1 cellular context compared by ENCODE assay signal in the genomic region with DNA sequence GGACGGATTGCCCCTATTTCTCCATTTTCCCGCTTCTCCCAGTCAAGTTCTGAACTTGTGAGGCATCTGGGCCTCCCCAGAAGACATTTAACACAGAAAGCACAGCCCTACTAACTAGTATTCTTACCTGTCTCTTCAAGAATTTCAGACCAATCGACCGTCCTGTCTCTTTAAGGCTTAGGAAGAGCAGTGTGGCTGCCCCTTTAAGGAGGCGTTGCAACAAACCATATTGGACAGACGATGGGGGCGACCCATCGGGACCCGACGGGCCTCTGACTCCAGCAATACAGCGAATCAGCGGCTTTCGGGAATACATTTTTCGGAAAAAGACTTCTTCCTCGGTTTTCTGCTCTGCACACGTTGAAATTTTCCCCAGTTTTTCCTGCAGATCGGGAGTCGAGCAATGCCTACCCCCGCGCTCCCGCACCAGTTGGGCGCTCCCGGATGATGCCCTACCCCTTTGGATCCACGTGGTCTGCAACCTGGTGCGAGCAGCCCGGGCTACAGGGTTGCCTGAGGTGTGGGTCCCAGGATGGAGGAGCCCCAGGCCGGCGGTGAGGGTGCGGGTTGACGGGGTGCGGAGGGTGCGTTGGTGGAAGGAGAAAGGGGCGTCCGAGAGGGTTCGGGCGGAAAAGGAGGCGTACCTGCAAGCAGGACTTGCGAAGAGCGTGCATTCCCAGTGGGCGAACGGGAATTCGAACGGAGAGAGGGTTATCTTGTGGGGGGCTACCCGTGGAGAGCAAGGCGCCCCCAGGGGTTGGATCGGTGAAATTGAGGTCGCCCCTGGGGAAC.
TF ChIP-seq lines count a peak whose summit lies in the region.

A gene with protein sequence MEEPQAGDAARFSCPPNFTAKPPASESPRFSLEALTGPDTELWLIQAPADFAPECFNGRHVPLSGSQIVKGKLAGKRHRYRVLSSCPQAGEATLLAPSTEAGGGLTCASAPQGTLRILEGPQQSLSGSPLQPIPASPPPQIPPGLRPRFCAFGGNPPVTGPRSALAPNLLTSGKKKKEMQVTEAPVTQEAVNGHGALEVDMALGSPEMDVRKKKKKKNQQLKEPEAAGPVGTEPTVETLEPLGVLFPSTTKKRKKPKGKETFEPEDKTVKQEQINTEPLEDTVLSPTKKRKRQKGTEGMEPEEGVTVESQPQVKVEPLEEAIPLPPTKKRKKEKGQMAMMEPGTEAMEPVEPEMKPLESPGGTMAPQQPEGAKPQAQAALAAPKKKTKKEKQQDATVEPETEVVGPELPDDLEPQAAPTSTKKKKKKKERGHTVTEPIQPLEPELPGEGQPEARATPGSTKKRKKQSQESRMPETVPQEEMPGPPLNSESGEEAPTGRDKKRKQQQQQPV (plus strand): TSS at position 480 of the 792 bp plus-strand sequence. CDS start 53 bp downstream, at position 533.

TF ChIP-seq in HepG2, 621 proteins besides CTCF, POLR2A, EP300 and RAD21 (continued from another document and continues in another):
- TF ChIP-seq TSC22D2 (CRISPR knock-in tag; IDR thresholded peaks at IDR 0.05; ENCODE audit: borderline replicate concordance) (no peak; the same call in 1 of the 2 replicates), ZFYVE20 (CRISPR knock-in tag; IDR thresholded peaks at IDR 0.05; ENCODE audit: borderline replicate concordance, low read depth) (no peak), ZBTB7A (CRISPR knock-in tag; IDR thresholded peaks at IDR 0.05) (no peak), ZNF451 (CRISPR knock-in tag; IDR thresholded peaks at IDR 0.05) (peak; percentile 41; the same call in 1 of the 2 replicates), TFE3 (CRISPR knock-in tag; IDR thresholded peaks at IDR 0.05) (no peak), CBFB (CRISPR knock-in tag; IDR thresholded peaks at IDR 0.05) (no peak), ATF1 (CRISPR knock-in tag; IDR thresholded peaks at IDR 0.05) (peak; percentile 71; the same call in 1 of the 2 replicates), DPF2 (CRISPR knock-in tag; IDR thresholded peaks at IDR 0.05; ENCODE audit: borderline replicate concordance, low read depth) (no peak; the same call in 1 of the 2 replicates), KDM6A (CRISPR knock-in tag; IDR thresholded peaks at IDR 0.05; ENCODE audit: low read depth) (no peak), KDM3A (CRISPR knock-in tag; IDR thresholded peaks at IDR 0.05; ENCODE audit: low read depth) (no peak), TEF (CRISPR knock-in tag; IDR thresholded peaks at IDR 0.05) (no peak), SP2 (CRISPR knock-in tag; IDR thresholded peaks at IDR 0.05) (no peak), ZSCAN5A (CRISPR knock-in tag; IDR thresholded peaks at IDR 0.05; ENCODE audit: borderline replicate concordance) (0 out of 2 replicates have a peak, but pooled peaks have one; percentile 26), ELF3 (CRISPR knock-in tag; IDR thresholded peaks at IDR 0.05) (no peak), CCAR2 (optimal IDR thresholded peaks at IDR 0.05; ENCODE audit: low read depth, low read length) (no peak), ZNF747 (CRISPR knock-in tag; IDR thresholded peaks at IDR 0.05; ENCODE audit: borderline replicate concordance) (no peak), ZSCAN9 (CRISPR knock-in tag; IDR thresholded peaks at IDR 0.05; ENCODE audit: borderline replicate concordance) (0 out of 2 replicates have a peak, but pooled peaks have one; percentile 12), ZNF292 (CRISPR knock-in tag; IDR thresholded peaks at IDR 0.05; ENCODE audit: borderline replicate concordance, low read depth) (no peak), ZNF878 (CRISPR knock-in tag; IDR thresholded peaks at IDR 0.05) (no peak), ZIK1 (CRISPR knock-in tag; IDR thresholded peaks at IDR 0.05; ENCODE audit: borderline replicate concordance, low read depth) (0 out of 2 replicates have a peak, but pooled peaks have one; percentile 32), ZNF550 (CRISPR knock-in tag; IDR thresholded peaks at IDR 0.05; ENCODE audit: borderline replicate concordance) (no peak), MAFK (conservative IDR thresholded peaks at IDR 0.05 in 1 of 2, IDR thresholded peaks at IDR 0.05 in 1 of 2; ENCODE audit: low read length in 2 of 2) (no peak), ATF4 (CRISPR knock-in tag; IDR thresholded peaks at IDR 0.05) (no peak; a peak in 1 of 4 replicates), MATR3 (CRISPR knock-in tag; IDR thresholded peaks at IDR 0.05) (no peak), JARID2 (CRISPR knock-in tag; IDR thresholded peaks at IDR 0.05; ENCODE audit: insufficient replicate concordance) (no peak), HDAC2 (CRISPR knock-in tag; IDR thresholded peaks at IDR 0.05) (peak; percentile 45; the same call in 1 of the 2 replicates), ZSCAN30 (CRISPR knock-in tag; IDR thresholded peaks at IDR 0.05) (no peak; the same call in 1 of the 2 replicates), ARID4A (CRISPR knock-in tag; IDR thresholded peaks at IDR 0.05; ENCODE audit: borderline replicate concordance) (peak; percentile 97), NBN (conservative IDR thresholded peaks at IDR 0.05) (no peak), ZNF567 (CRISPR knock-in tag; IDR thresholded peaks at IDR 0.05; ENCODE audit: borderline replicate concordance) (no peak), TCF7 (IDR thresholded peaks at IDR 0.05; ENCODE audit: low read depth) (no peak), ZNF337 (CRISPR knock-in tag; IDR thresholded peaks at IDR 0.05; ENCODE audit: borderline replicate concordance, low read depth) (no peak), ZNF484 (CRISPR knock-in tag; IDR thresholded peaks at IDR 0.05; ENCODE audit: borderline replicate concordance, low read depth) (no peak), ARNT (IDR thresholded peaks at IDR 0.05) (no peak), STAT5B (CRISPR knock-in tag; IDR thresholded peaks at IDR 0.05) (no peak), HOXD1 (CRISPR knock-in tag; IDR thresholded peaks at IDR 0.05) (no peak), ARID3A (IDR thresholded peaks at IDR 0.05; ENCODE audit: low read depth, low read length) (no peak), MAF1 (CRISPR knock-in tag; IDR thresholded peaks at IDR 0.05; ENCODE audit: borderline replicate concordance) (no peak)
- TF ChIP-seq, protein P1, sequence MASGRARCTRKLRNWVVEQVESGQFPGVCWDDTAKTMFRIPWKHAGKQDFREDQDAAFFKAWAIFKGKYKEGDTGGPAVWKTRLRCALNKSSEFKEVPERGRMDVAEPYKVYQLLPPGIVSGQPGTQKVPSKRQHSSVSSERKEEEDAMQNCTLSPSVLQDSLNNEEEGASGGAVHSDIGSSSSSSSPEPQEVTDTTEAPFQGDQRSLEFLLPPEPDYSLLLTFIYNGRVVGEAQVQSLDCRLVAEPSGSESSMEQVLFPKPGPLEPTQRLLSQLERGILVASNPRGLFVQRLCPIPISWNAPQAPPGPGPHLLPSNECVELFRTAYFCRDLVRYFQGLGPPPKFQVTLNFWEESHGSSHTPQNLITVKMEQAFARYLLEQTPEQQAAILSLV (CRISPR knock-in tag; IDR thresholded peaks at IDR 0.05; ENCODE audit: borderline replicate concordance): peak; percentile 42; the same call in 1 of the 2 replicates
- TF ChIP-seq, protein P2, sequence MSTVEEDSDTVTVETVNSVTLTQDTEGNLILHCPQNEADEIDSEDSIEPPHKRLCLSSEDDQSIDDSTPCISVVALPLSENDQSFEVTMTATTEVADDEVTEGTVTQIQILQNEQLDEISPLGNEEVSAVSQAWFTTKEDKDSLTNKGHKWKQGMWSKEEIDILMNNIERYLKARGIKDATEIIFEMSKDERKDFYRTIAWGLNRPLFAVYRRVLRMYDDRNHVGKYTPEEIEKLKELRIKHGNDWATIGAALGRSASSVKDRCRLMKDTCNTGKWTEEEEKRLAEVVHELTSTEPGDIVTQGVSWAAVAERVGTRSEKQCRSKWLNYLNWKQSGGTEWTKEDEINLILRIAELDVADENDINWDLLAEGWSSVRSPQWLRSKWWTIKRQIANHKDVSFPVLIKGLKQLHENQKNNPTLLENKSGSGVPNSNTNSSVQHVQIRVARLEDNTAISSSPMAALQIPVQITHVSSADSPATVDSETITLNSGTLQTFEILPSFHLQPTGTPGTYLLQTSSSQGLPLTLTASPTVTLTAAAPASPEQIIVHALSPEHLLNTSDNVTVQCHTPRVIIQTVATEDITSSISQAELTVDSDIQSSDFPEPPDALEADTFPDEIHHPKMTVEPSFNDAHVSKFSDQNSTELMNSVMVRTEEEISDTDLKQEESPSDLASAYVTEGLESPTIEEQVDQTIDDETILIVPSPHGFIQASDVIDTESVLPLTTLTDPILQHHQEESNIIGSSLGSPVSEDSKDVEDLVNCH (CRISPR knock-in tag; IDR thresholded peaks at IDR 0.05): 0 out of 2 replicates have a peak, but pooled peaks have one; percentile 76
